ENCODE assay signal across 10 cellular contexts in the genomic region with DNA sequence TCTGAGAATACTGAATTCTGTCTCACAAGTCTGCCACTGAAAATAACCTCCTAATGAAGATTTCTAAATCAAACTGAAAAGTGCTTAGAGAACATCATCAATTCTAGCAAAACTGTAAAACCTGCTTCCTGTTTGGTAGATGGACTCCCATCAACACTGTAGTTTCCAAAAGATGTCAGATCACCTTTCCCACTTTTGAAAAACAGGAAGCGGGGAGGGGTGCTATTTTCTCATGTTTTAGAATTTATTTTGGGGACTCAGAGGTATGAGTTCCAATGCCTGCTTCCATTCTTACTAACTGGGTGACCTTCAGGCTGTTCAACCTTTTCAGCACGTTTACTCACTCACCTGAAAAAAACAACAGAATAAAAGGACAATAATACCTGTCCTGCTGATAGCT. TPM values are rescaled to one million over a fixed set of nuclear protein-coding genes. Genes with fewer than 3 reads are reported as not detected.
DNase-seq lines count a peak whose midpoint lies in the region; ATAC-seq, FAIRE-seq and TF ChIP-seq lines count a peak whose summit lies in the region.
"Had no signal": no experiment of that assay in that cellular context is flagged by ENCODE, and none has a peak within 500 bp of the region (broad histone marks: within the 10 kb centered on the region; RNA-seq: fewer than 3 reads in every experiment).

No MANE protein-coding gene starts in this region.

- intact Hi-C loops in MCF 10A (cut with micrococcal nuclease): no loop called here

- 46% methylated on average over 2 of the region's 2 CpGs for WGBS in A549 (ENCODE audit: missing lambda C conversion rate)

- H3K4me1 ChIP-seq in A549 (peaks cover 37% of the 10 kb centered on the region), muscle layer of colon (ENCODE audit: insufficient read depth, low read length) (peaks cover 47% of the 10 kb centered on the region)

- peak overlapping the region; percentile 83 for H3K4me2 ChIP-seq in A549

- H3K4me1 Mint-ChIP-seq in HFFc6 (ENCODE audit: low read depth) (peaks cover 65% of the 10 kb centered on the region), MCF 10A (ENCODE audit: insufficient read depth, unreplicated experiment) (peaks cover 41% of the 10 kb centered on the region)

- peak overlapping the region in 1 of 2 experiments; percentile 99; a peak in 3 of 6 replicates for H3K27ac ChIP-seq in A549
- H3K27ac ChIP-seq in muscle layer of colon (ENCODE audit: low read depth, low read length): no peak overlapping the region

- H3K36me3 Mint-ChIP-seq in HFFc6 (ENCODE audit: low read depth) (peaks cover 66% of the 10 kb centered on the region), MCF 10A (ENCODE audit: insufficient read depth, unreplicated experiment) (peaks cover 86% of the 10 kb centered on the region)

- H3K4me3 Mint-ChIP-seq in HFFc6 (peak overlapping the region; percentile 94), MCF 10A (ENCODE audit: unreplicated experiment) (peak overlapping the region; percentile 90)

- no peak for FAIRE-seq in A549 (lab: Jason Lieb, UNC)

- no peaks in the 10 kb centered on the region for H3K9me3 ChIP-seq in A549
- no peaks in the 10 kb centered on the region for H3K9me3 ChIP-seq in muscle layer of colon (ENCODE audit: low read length)

- H3K9ac ChIP-seq in muscle layer of colon (ENCODE audit: low read length): peak overlapping the region; percentile 26

- POLR2A ChIA-PET in A549 (lab: Yijun Ruan, JAX) (interaction anchor here (1.7 to 2.9 kb wide), 3 partner anchors 11 to 49 kb away, joined by 8 to 35 read pairs (median 34); a partner anchor contains a TSS), MCF 10A (lab: Yijun Ruan, JAX) (interaction anchor here (0.8 to 5.6 kb wide), 13 partner anchors 8 to 465 kb away, joined by 3 to 107 read pairs (median 14); a partner anchor contains a TSS)

- CTCF ChIA-PET in A549 (lab: Yijun Ruan, JAX) (no interaction called here), MCF 10A (lab: Yijun Ruan, JAX) (interaction anchor here (0.7 to 2.0 kb wide), 6 partner anchors 10 to 235 kb away, joined by 3 to 19 read pairs (median 5); a partner anchor contains a TSS)

- TF ChIP-seq EP300 in A549 (IDR thresholded peaks at IDR 0.05): no peak

- H3K36me3 ChIP-seq in muscle layer of colon (ENCODE audit: insufficient read depth, low read length): peaks cover 38% of the 10 kb centered on the region

- ATAC-seq in A549: no peak
- no peak for ATAC-seq in omental fat pad (ENCODE audit: low FRiP score)

- H3K4me3 ChIP-seq in A549 (peak overlapping the region; percentile 70), muscle layer of colon (ENCODE audit: low read depth in 1 of 2, low read length in 2 of 2) (peak overlapping the region; percentile 60 to 93)

- TSS peak; percentile 13 for BruUV-seq in MCF 10A (replicated peaks; lab: Mats Ljungman, UMichigan)

- H3K9me3 Mint-ChIP-seq in HFFc6 (no peaks in the 10 kb centered on the region), MCF 10A (ENCODE audit: unreplicated experiment) (no peaks in the 10 kb centered on the region)

- H3K27me3 Mint-ChIP-seq in HFFc6 (ENCODE audit: insufficient read depth) (peaks cover 2% of the 10 kb centered on the region), MCF 10A (ENCODE audit: insufficient read depth, unreplicated experiment) (no peaks in the 10 kb centered on the region)

- no peaks in the 10 kb centered on the region for H3K27me3 ChIP-seq in muscle layer of colon (ENCODE audit: control insufficient read depth in 1 of 2, insufficient read depth in 2 of 2, low read length in 2 of 2)

- no peak for TF ChIP-seq POLR2A in A549 (IDR thresholded peaks at IDR 0.05; ENCODE audit: low read length)

- no peak for DNase-seq in A549 (ENCODE audit: low read depth in 1 of 2, low spot score in 1 of 2)
- no peak for DNase-seq in HFFc6
- no peak for DNase-seq in MCF 10A (ENCODE audit: unreplicated experiment)
- DNase-seq in 8988T: no peak
- DNase-seq in DMS79 treated with DMSO at 0.1 percent for 48 hours (lab: John Stamatoyannopoulos, UW): no peak
- DNase-seq in NCI-H1048 (lab: John Stamatoyannopoulos, UW): no peak
- DNase-seq in omental fat pad (ENCODE audit: low spot score): no peak
- DNase-seq: activated effector memory CD4-positive, alpha-beta T cell treated with Interleukin-2 at 50 U/mL for 16 hours had no signal

- no peak for TF ChIP-seq CTCF in A549 (IDR thresholded peaks at IDR 0.05)
- TF ChIP-seq CTCF in HFFc6 (IDR thresholded peaks at IDR 0.05): no peak
- no peak for TF ChIP-seq CTCF in MCF 10A (IDR thresholded peaks at IDR 0.05; ENCODE audit: unreplicated experiment)
- TF ChIP-seq CTCF in omental fat pad (IDR thresholded peaks at IDR 0.05): no peak

- H3K27ac Mint-ChIP-seq in HFFc6 (peak overlapping the region; percentile 92), MCF 10A (ENCODE audit: low read depth, unreplicated experiment) (peak overlapping the region; percentile 78)

- TF ChIP-seq RAD21 in A549 (conservative IDR thresholded peaks at IDR 0.05 in 1 of 2, IDR thresholded peaks at IDR 0.05 in 1 of 2): no peak

TF ChIP-seq in A549, 52 proteins besides CTCF, POLR2A, EP300 and RAD21 (continues in another document):
- TF ChIP-seq, protein P1, sequence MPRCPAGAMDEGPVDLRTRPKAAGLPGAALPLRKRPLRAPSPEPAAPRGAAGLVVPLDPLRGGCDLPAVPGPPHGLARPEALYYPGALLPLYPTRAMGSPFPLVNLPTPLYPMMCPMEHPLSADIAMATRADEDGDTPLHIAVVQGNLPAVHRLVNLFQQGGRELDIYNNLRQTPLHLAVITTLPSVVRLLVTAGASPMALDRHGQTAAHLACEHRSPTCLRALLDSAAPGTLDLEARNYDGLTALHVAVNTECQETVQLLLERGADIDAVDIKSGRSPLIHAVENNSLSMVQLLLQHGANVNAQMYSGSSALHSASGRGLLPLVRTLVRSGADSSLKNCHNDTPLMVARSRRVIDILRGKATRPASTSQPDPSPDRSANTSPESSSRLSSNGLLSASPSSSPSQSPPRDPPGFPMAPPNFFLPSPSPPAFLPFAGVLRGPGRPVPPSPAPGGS (IDR thresholded peaks at IDR 0.05): no peak
- TF ChIP-seq MYC (IDR thresholded peaks at IDR 0.05; ENCODE audit: borderline replicate concordance, low read length): no peak
- TF ChIP-seq HOXA7 (CRISPR knock-in tag; IDR thresholded peaks at IDR 0.05): no peak
- TF ChIP-seq, protein P2, sequence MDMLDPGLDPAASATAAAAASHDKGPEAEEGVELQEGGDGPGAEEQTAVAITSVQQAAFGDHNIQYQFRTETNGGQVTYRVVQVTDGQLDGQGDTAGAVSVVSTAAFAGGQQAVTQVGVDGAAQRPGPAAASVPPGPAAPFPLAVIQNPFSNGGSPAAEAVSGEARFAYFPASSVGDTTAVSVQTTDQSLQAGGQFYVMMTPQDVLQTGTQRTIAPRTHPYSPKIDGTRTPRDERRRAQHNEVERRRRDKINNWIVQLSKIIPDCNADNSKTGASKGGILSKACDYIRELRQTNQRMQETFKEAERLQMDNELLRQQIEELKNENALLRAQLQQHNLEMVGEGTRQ (IDR thresholded peaks at IDR 0.05): no peak

RNA-seq across cellular contexts. Expression of a gene that starts 1.2 kb away (rescaled TPM):
- polyA plus RNA-seq in A549 (2011; rRNA removed): 69.1 and 84.9 TPM in 2 replicates
- 33.7 and 55.3 TPM in 2 replicates for polyA plus RNA-seq in A549 (2012; cell fraction: cytosol; rRNA removed)
- 9.3 and 14.0 TPM in 2 replicates for polyA plus RNA-seq in A549 (2012; cell fraction: nucleus; rRNA removed)
- 100 to 127 TPM (median 108 TPM) in 3 replicates for polyA plus RNA-seq in A549 (2017; fragmentation: RNase III; extraction: RNeasy Plus Mini Kit Qiagen cat#74134 plus additional on column Dnase treatment)
- 8.7 and 10.6 TPM in 2 replicates for polyA minus RNA-seq in A549 (2011; rRNA and poly(A)+ RNA removed)
- total RNA-seq in HFFc6 (2021; fragmentation: NEBNext Ultra II Directional; extraction: Animal tissue kit (Norgen Biotek cat#: 25700)): 10 to 100 TPM; 75.0 to 91.4 (median 84.4) TPM
- total RNA-seq in MCF 10A (2022): 65.2 and 69.7 TPM in 2 replicates
- 10 to 100 TPM; 33.4 to 46.4 (median 37.5) TPM for total RNA-seq in omental fat pad

RNA-seq across cellular contexts. Expression of a gene that starts 11.7 kb away (rescaled TPM):
- 119 and 143 TPM in 2 replicates for polyA plus RNA-seq in A549 (2011; rRNA removed)
- polyA plus RNA-seq in A549 (2012; cell fraction: cytosol; rRNA removed): 33.5 and 34.3 TPM in 2 replicates
- polyA plus RNA-seq in A549 (2012; cell fraction: nucleus; rRNA removed): 7.6 and 11.3 TPM in 2 replicates
- 84.1 to 88.8 TPM (median 85.6 TPM) in 3 replicates for polyA plus RNA-seq in A549 (2017; fragmentation: RNase III; extraction: RNeasy Plus Mini Kit Qiagen cat#74134 plus additional on column Dnase treatment)
- polyA minus RNA-seq in A549 (2011; rRNA and poly(A)+ RNA removed): 80.2 and 123 TPM in 2 replicates
- 10 to 100 TPM; 55.2 to 64.1 (median 59.8) TPM for total RNA-seq in HFFc6 (2021; fragmentation: NEBNext Ultra II Directional; extraction: Animal tissue kit (Norgen Biotek cat#: 25700))
- 180 and 197 TPM in 2 replicates for total RNA-seq in MCF 10A (2022)
- total RNA-seq in omental fat pad: 10 to 100 TPM; 33.1 to 71.1 (median 51.2) TPM

RNA-seq across cellular contexts. Expression of a gene that starts 11.7 kb away (rescaled TPM):
- 0.03 TPM in 1 of 2 replicates, not detected in the other for polyA plus RNA-seq in A549 (2011; rRNA removed)
- polyA plus RNA-seq in A549 (2012; cell fraction: cytosol; rRNA removed): 0.01 TPM in 1 of 2 replicates, not detected in the other
- 0.01 and 0.10 TPM in 2 replicates for polyA plus RNA-seq in A549 (2012; cell fraction: nucleus; rRNA removed)
- 0.03 TPM in 1 of 3 replicates, not detected in the others for polyA plus RNA-seq in A549 (2017; fragmentation: RNase III; extraction: RNeasy Plus Mini Kit Qiagen cat#74134 plus additional on column Dnase treatment)
- not detected in 2 replicates for polyA minus RNA-seq in A549 (2011; rRNA and poly(A)+ RNA removed)
- total RNA-seq in HFFc6 (2021; fragmentation: NEBNext Ultra II Directional; extraction: Animal tissue kit (Norgen Biotek cat#: 25700)): not detected
- not detected in 2 replicates for total RNA-seq in MCF 10A (2022)
- total RNA-seq in omental fat pad: under 1 TPM; 0.19 to 0.56 (median 0.36) TPM
- total RNA-seq: HT1080 had no signal

RNA-seq across cellular contexts. Expression of a gene that starts 23.9 kb away (rescaled TPM):
- polyA plus RNA-seq in A549 (2011; rRNA removed): 115 and 128 TPM in 2 replicates
- 153 and 175 TPM in 2 replicates for polyA plus RNA-seq in A549 (2012; cell fraction: cytosol; rRNA removed)
- polyA plus RNA-seq in A549 (2012; cell fraction: nucleus; rRNA removed): 90.9 and 95.1 TPM in 2 replicates
- 154 to 158 TPM (median 156 TPM) in 3 replicates for polyA plus RNA-seq in A549 (2017; fragmentation: RNase III; extraction: RNeasy Plus Mini Kit Qiagen cat#74134 plus additional on column Dnase treatment)
- 67.3 and 74.5 TPM in 2 replicates for polyA minus RNA-seq in A549 (2011; rRNA and poly(A)+ RNA removed)
- 100 to 1,000 TPM; 124 to 240 (median 136) TPM for total RNA-seq in HFFc6 (2021; fragmentation: NEBNext Ultra II Directional; extraction: Animal tissue kit (Norgen Biotek cat#: 25700))
- total RNA-seq in MCF 10A (2022): 96.6 and 103 TPM in 2 replicates
- 100 to 1,000 TPM; 165 to 410 (median 217) TPM for total RNA-seq in omental fat pad

RNA-seq across cellular contexts. Expression of a gene that starts 49.9 kb away (rescaled TPM):
- polyA plus RNA-seq in A549 (2011; rRNA removed) (69.6 and 74.0 TPM in 2 replicates), A549 (2017; fragmentation: RNase III; extraction: RNeasy Plus Mini Kit Qiagen cat#74134 plus additional on column Dnase treatment) (54.8 to 58.8 TPM (median 58.7 TPM) in 3 replicates)
- polyA plus RNA-seq in A549 (2012; cell fraction: cytosol; rRNA removed): 73.5 and 75.1 TPM in 2 replicates
- polyA plus RNA-seq in A549 (2012; cell fraction: nucleus; rRNA removed): 92.1 and 107 TPM in 2 replicates
- polyA minus RNA-seq in A549 (2011; rRNA and poly(A)+ RNA removed): 65.3 and 66.1 TPM in 2 replicates
- 10 to 100 TPM; 52.3 to 64.0 (median 62.1) TPM for total RNA-seq in HFFc6 (2021; fragmentation: NEBNext Ultra II Directional; extraction: Animal tissue kit (Norgen Biotek cat#: 25700))
- total RNA-seq in MCF 10A (2022) (59.6 and 79.8 TPM in 2 replicates), omental fat pad (10 to 100 TPM; 44.7 to 63.5 (median 53.4) TPM)
